In genomic region chr19:15237759-15238638, GRCh38 we compare ENCODE assay signal across 1 cellular context.
TF ChIP-seq lines count a peak whose summit lies in the region.

No MANE protein-coding gene starts in this region.

TF ChIP-seq in K562, 482 proteins besides CTCF, POLR2A, EP300 and RAD21:
- TF ChIP-seq NUFIP1 (IDR thresholded peaks at IDR 0.05; ENCODE audit: partially characterized antibody) (no peak), POLR2G (IDR thresholded peaks at IDR 0.05; ENCODE audit: low read depth, low read length) (peak; percentile 56; the same call in 1 of the 2 replicates), RBM22 (IDR thresholded peaks at IDR 0.05; ENCODE audit: low read depth, low read length, poor library complexity, severe bottlenecking) (peak; percentile 95), RUNX1 (IDR thresholded peaks at IDR 0.05; ENCODE audit: low read depth) (no peak)
